ENCODE assay signal across 8 cellular contexts in the genomic region with DNA sequence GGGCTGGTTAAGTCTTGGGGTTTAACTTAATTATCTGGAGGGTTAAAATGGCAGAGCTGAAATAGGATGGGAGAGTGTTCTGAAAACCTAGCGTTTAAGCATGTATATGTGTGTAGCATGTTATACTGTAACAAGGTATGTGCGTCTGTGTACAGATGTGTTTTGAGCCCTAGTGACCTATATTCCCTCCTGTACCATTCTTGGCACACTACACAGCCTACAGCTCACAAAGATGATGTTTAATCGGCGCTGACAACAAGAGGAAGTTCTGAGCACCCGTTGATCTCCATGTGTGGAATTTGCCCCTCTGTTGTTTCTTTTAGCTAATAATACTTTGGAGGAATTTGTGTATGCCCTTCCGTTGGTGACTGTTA. TPM values are rescaled to one million over a fixed set of nuclear protein-coding genes. Genes with fewer than 3 reads are reported as not detected.
DNase-seq lines count a peak whose midpoint lies in the region; ATAC-seq and TF ChIP-seq lines count a peak whose summit lies in the region.

No MANE protein-coding gene starts in this region.

- peak; percentile 34 for ATAC-seq in mucosa of descending colon
- no peak for ATAC-seq in GM19324 (IDR thresholded peaks at IDR 0.05; ENCODE audit: low FRiP score, unreplicated experiment)

- no peaks in the 10 kb centered on the region for H3K36me3 ChIP-seq in mucosa of descending colon (ENCODE audit: low read depth)

- peaks cover 17% of the 10 kb centered on the region for H3K4me1 ChIP-seq in mucosa of descending colon (ENCODE audit: low read depth)

- peak overlapping the region; percentile 71 for H3K4me3 ChIP-seq in HFF-Myc (replicated peaks; ENCODE audit: low read depth, low read length)
- H3K4me3 ChIP-seq in cardiac fibroblast (replicated peaks in 1 of 2; ENCODE audit: low read depth in 2 of 2, low read length in 2 of 2) = peak overlapping the region; percentile 78 to 91
- H3K4me3 ChIP-seq in mucosa of descending colon = peak overlapping the region; percentile 48

- H3K9me3 ChIP-seq in mucosa of descending colon = no peaks in the 10 kb centered on the region

- TF ChIP-seq CTCF in HFF-Myc (IDR thresholded peaks at IDR 0.05; ENCODE audit: low read depth, low read length, missing control alignments) (no peak), cardiac fibroblast (IDR thresholded peaks at IDR 0.05; ENCODE audit: low read depth, low read length) (no peak), mucosa of descending colon (IDR thresholded peaks at IDR 0.05) (no peak)

- in situ Hi-C loops in ACHN (cut with HindIII; ENCODE audit: low pct_ligation_motif_present, low pct_unique_long_range_greater_than_20kb, low sequenced_read_pairs) = no loop called here

- DNase-seq in ACHN (peak; percentile 30), HFF-Myc (ENCODE audit: extremely low read depth, low read depth) (no peak), cardiac fibroblast (ENCODE audit: low read depth in 2 of 2) (peak; percentile 31 to 55), mucosa of descending colon (peak in 1 of 3 donors; percentile 35), DMS 273 (lab: John Stamatoyannopoulos, UW; ENCODE audit: unreplicated experiment) (no peak), foreskin melanocyte (no peak)
- DNase-seq in stimulated activated CD4-positive, alpha-beta T cell treated with anti-CD3 and anti-CD28 coated beads, Interleukin-1b, Interleukin-23, amount 100 ng/mL, for 48 hours = no peak

- intact Hi-C loops in mucosa of descending colon (cut with DNase I, micrococcal nuclease) = no loop called here

RNA-seq across cellular contexts. Expression of a gene that starts 1.4 kb away (rescaled TPM):
- 10 to 100 TPM; 21.8 to 61.0 (median 44.8) TPM for total RNA-seq in mucosa of descending colon

Comparison
In these comparisons a context has a peak if more than half of its experiments do, and no peak if none do; other contexts are left out.
1. DNase-seq: peak in ACHN (single experiment) and cardiac fibroblast (2 of 2); none in HFF-Myc (single experiment), DMS 273 (single experiment), stimulated activated CD4-positive, alpha-beta T cell treated with anti-CD3 and anti-CD28 coated beads, Interleukin-1b, Interleukin-23, amount 100 ng/mL, for 48 hours (single experiment) and foreskin melanocyte (single experiment).
2. Peak in every context shown above with its lines, with median percentiles within 50 percentile points of each other: H3K4me3 ChIP-seq.